Comparison of ENCODE assay signal across 10 cellular contexts in genomic region chr11:113587318-113587739, GRCh38.
A peak's percentile ranks its signal among the peaks of the same experiment; 100 is the strongest.
DNase-seq lines count a peak whose midpoint lies in the region; ATAC-seq, FAIRE-seq and TF ChIP-seq lines count a peak whose summit lies in the region.
"Had no signal": no experiment of that assay in that cellular context is flagged by ENCODE, and none has a peak within 500 bp of the region (broad histone marks: within the 10 kb centered on the region; RNA-seq: fewer than 3 reads in every experiment).

No MANE protein-coding gene starts in this region.

- H3K9me3 ChIP-seq in BE2C (no peaks in the 10 kb centered on the region), thyroid gland (no peaks in the 10 kb centered on the region)
- no peaks in the 10 kb centered on the region for H3K9me3 ChIP-seq in CD8-positive, alpha-beta memory T cell (ENCODE audit: low read length)

- TF ChIP-seq POLR2A in GM12891 (IDR thresholded peaks at IDR 0.05; ENCODE audit: low read depth, low read length) (no peak), thyroid gland (IDR thresholded peaks at IDR 0.05) (no peak)

- H3K27me3 ChIP-seq in BE2C (no peaks in the 10 kb centered on the region), thyroid gland (no peaks in the 10 kb centered on the region)
- no peaks in the 10 kb centered on the region for H3K27me3 ChIP-seq in CD8-positive, alpha-beta memory T cell (ENCODE audit: insufficient read depth, low read length, poor library complexity, severe bottlenecking)

- peak; percentile 51 for ATAC-seq in GM19324 (IDR thresholded peaks at IDR 0.05; ENCODE audit: low FRiP score, unreplicated experiment)
- ATAC-seq in HG03159 (IDR thresholded peaks at IDR 0.05; ENCODE audit: unreplicated experiment): peak; percentile 75
- ATAC-seq: T-cell had no signal

- H3K27ac ChIP-seq in CD8-positive, alpha-beta memory T cell (ENCODE audit: low read depth, low read length): no peak overlapping the region
- no peak overlapping the region for H3K27ac ChIP-seq in thyroid gland

- H3K4me1 Mint-ChIP-seq in activated T-helper 2 cell treated with anti-CD3 and anti-CD28 coated beads, Interferon-gamma antibody, Interleukin-2, Interleukin-4, amounts not matched to agents 10 μg/mL and 5 μg/mL and 100 μg/mL, durations not matched to agents 14 hours and 24 hours and 36 hours (ENCODE audit: low read depth): peaks cover 51% of the 10 kb centered on the region
- no peaks in the 10 kb centered on the region for H3K4me1 Mint-ChIP-seq in CD8-positive, alpha-beta memory T cell
- H3K4me1 Mint-ChIP-seq: T-cell had no signal

- no peak for FAIRE-seq in GM12891 (lab: Jason Lieb, UNC)
- FAIRE-seq: islet of Langerhans had no signal

- H3K27me3 Mint-ChIP-seq in activated T-helper 2 cell treated with anti-CD3 and anti-CD28 coated beads, Interferon-gamma antibody, Interleukin-2, Interleukin-4, amounts not matched to agents 10 μg/mL and 5 μg/mL and 100 μg/mL, durations not matched to agents 14 hours and 24 hours and 36 hours (ENCODE audit: low read depth): no peaks in the 10 kb centered on the region
- peaks cover 7 to 21% of the 10 kb centered on the region in 2 donors for H3K27me3 Mint-ChIP-seq in CD8-positive, alpha-beta memory T cell

- intact Hi-C loops in activated T-helper 2 cell treated with anti-CD3 and anti-CD28 coated beads, Interferon-gamma antibody, Interleukin-2, Interleukin-4, amounts not matched to agents 10 μg/mL and 5 μg/mL and 100 μg/mL, durations not matched to agents 14 hours and 24 hours and 36 hours (cut with micrococcal nuclease): loop anchor here (1.0 to 5.0 kb wide), 5 partner anchors 16 to 185 kb away; partner anchors contain the start of gene ZW10
- intact Hi-C loops in thyroid gland (cut with DNase I): no loop called here

- 82 to 98% methylated on average over 4 of the region's 4 CpGs for WGBS in thyroid gland, 2 donors

- no peaks in the 10 kb centered on the region for H3K36me3 Mint-ChIP-seq in activated T-helper 2 cell treated with anti-CD3 and anti-CD28 coated beads, Interferon-gamma antibody, Interleukin-2, Interleukin-4, amounts not matched to agents 10 μg/mL and 5 μg/mL and 100 μg/mL, durations not matched to agents 14 hours and 24 hours and 36 hours (ENCODE audit: low read depth)
- peaks cover 0 to 2% (median 0%) of the 10 kb centered on the region in 3 donors for H3K36me3 Mint-ChIP-seq in CD8-positive, alpha-beta memory T cell
- H3K36me3 Mint-ChIP-seq: T-cell had no signal

- TF ChIP-seq CTCF in BE2C (IDR thresholded peaks at IDR 0.05; ENCODE audit: low read depth, low read length) (peak; percentile 47), thyroid gland (IDR thresholded peaks at IDR 0.05) (no peak)

- CTCF ChIA-PET in CD8-positive, alpha-beta memory T cell (lab: Charles Lee): no interaction called here

- H3K4me1 ChIP-seq in BE2C (peaks cover 24% of the 10 kb centered on the region), thyroid gland (no peaks in the 10 kb centered on the region)
- H3K4me1 ChIP-seq in CD8-positive, alpha-beta memory T cell (ENCODE audit: insufficient read depth, low read length): no peaks in the 10 kb centered on the region

- POLR2A ChIA-PET in CD8-positive, alpha-beta memory T cell (lab: Charles Lee): no interaction called here

- H3K4me3 Mint-ChIP-seq in activated T-helper 2 cell treated with anti-CD3 and anti-CD28 coated beads, Interferon-gamma antibody, Interleukin-2, Interleukin-4, amounts not matched to agents 10 μg/mL and 5 μg/mL and 100 μg/mL, durations not matched to agents 14 hours and 24 hours and 36 hours (ENCODE audit: low read depth): peak overlapping the region; percentile 42
- H3K4me3 Mint-ChIP-seq in CD8-positive, alpha-beta memory T cell: no peak overlapping the region
- H3K4me3 Mint-ChIP-seq: T-cell had no signal

- H3K27ac Mint-ChIP-seq in activated T-helper 2 cell treated with anti-CD3 and anti-CD28 coated beads, Interferon-gamma antibody, Interleukin-2, Interleukin-4, amounts not matched to agents 10 μg/mL and 5 μg/mL and 100 μg/mL, durations not matched to agents 14 hours and 24 hours and 36 hours: peak overlapping the region; percentile 95
- H3K27ac Mint-ChIP-seq in CD8-positive, alpha-beta memory T cell: no peak overlapping the region
- H3K27ac Mint-ChIP-seq: T-cell had no signal

- H3K36me3 ChIP-seq in BE2C (no peaks in the 10 kb centered on the region), thyroid gland (no peaks in the 10 kb centered on the region)
- no peaks in the 10 kb centered on the region for H3K36me3 ChIP-seq in CD8-positive, alpha-beta memory T cell (ENCODE audit: insufficient read depth, low read length)

- DNase-seq in BE2C (peak; percentile 43), GM12891 (ENCODE audit: insufficient read length, low spot score) (no peak), thyroid gland (no peak)
- peak; percentile 65 for DNase-seq in activated T-helper 2 cell treated with anti-CD3 and anti-CD28 coated beads, Interferon-gamma antibody, Interleukin-2, Interleukin-4, amounts not matched to agents 10 μg/mL and 5 μg/mL and 100 μg/mL, durations not matched to agents 14 hours and 24 hours and 36 hours (ENCODE audit: low spot score)
- no peak for DNase-seq in CD8-positive, alpha-beta memory T cell
- no peak for DNase-seq in activated naive CD4-positive, alpha-beta T cell treated with anti-CD3 and anti-CD28 coated beads, Interleukin-2, amount 50 U/mL, for 16 hours
- DNase-seq: T-cell had no signal

- no peaks in the 10 kb centered on the region for H3K9me3 Mint-ChIP-seq in activated T-helper 2 cell treated with anti-CD3 and anti-CD28 coated beads, Interferon-gamma antibody, Interleukin-2, Interleukin-4, amounts not matched to agents 10 μg/mL and 5 μg/mL and 100 μg/mL, durations not matched to agents 14 hours and 24 hours and 36 hours
- H3K9me3 Mint-ChIP-seq in CD8-positive, alpha-beta memory T cell: no peaks in the 10 kb centered on the region
- H3K9me3 Mint-ChIP-seq: T-cell had no signal

- H3K4me3 ChIP-seq in BE2C (ENCODE audit: low read depth, low read length) (no peak overlapping the region), thyroid gland (replicated peaks in 1 of 3) (no peak overlapping the region)
- H3K4me3 ChIP-seq in CD8-positive, alpha-beta memory T cell (ENCODE audit: low read length): no peak overlapping the region

TF ChIP-seq in GM12891, 5 proteins besides CTCF, POLR2A, EP300 and RAD21:
- no peak for TF ChIP-seq POLR2AphosphoS5 (IDR thresholded peaks at IDR 0.05; ENCODE audit: low read depth, low read length)

Comparison
In these comparisons a context has a peak if more than half of its experiments do, and no peak if none do; other contexts are left out.
1. DNase-seq: peak in BE2C (single experiment) and activated T-helper 2 cell treated with anti-CD3 and anti-CD28 coated beads, Interferon-gamma antibody, Interleukin-2, Interleukin-4, amounts not matched to agents 10 μg/mL and 5 μg/mL and 100 μg/mL, durations not matched to agents 14 hours and 24 hours and 36 hours (single experiment); none in GM12891 (single experiment), CD8-positive, alpha-beta memory T cell (0 of 5), thyroid gland (0 of 2) and activated naive CD4-positive, alpha-beta T cell treated with anti-CD3 and anti-CD28 coated beads, Interleukin-2, amount 50 U/mL, for 16 hours (single experiment).